In genomic region chr9:78400496-78400895, GRCh38 we compare ENCODE assay signal across 29 cellular contexts.
"Had no signal": no experiment of that assay in that cellular context is flagged by ENCODE, and none has a peak within 500 bp of the region (broad histone marks: within the 10 kb centered on the region; RNA-seq: fewer than 3 reads in every experiment).

No MANE protein-coding gene starts in this region.

- H3K9me3 ChIP-seq: pancreas, psoas muscle, testis, thyroid gland, upper lobe of right lung, uterus had no signal

- H3K4me1 ChIP-seq: pancreas, psoas muscle, spleen, suprapubic skin, testis, thyroid gland, tibial nerve, upper lobe of right lung, uterus had no signal

- DNase-seq: naive B cell; naive thymus-derived CD8-positive, alpha-beta T cell; nephron progenitor cell; nucleus accumbens; pancreas; psoas muscle; right cardiac atrium; spleen; stimulated activated CD4-positive, alpha-beta T cell treated with anti-CD3 and anti-CD28 coated beads, Interleukin-12 subunit alpha, Interleukin-12 subunit beta, amount 100 ng/mL, for 4 hours; stimulated activated CD4-positive, alpha-beta T cell treated with anti-CD3 and anti-CD28 coated beads, Interleukin-1b, Interleukin-23, amount 100 ng/mL, for 48 hours; stimulated activated CD4-positive, alpha-beta T cell treated with anti-CD3 and anti-CD28 coated beads, Interleukin-4, amount 100 ng/mL, for 1 hour; stimulated activated CD4-positive, alpha-beta T cell treated with anti-CD3 and anti-CD28 coated beads, Interleukin-4, amount 100 ng/mL, for 4 hours; stimulated activated CD8-positive, alpha-beta memory T cell treated with anti-CD3 and anti-CD28 coated beads, Interleukin-4, amount 100 ng/mL, for 48 hours; stimulated activated naive CD4-positive, alpha-beta T cell; stimulated activated naive CD8-positive, alpha-beta T cell treated with anti-CD3 and anti-CD28 coated beads, Interleukin-15, amount 100 ng/mL, for 72 hours; stimulated activated naive CD8-positive, alpha-beta T cell treated with anti-CD3 and anti-CD28 coated beads, Interleukin-15, Interleukin-2, amounts not matched to agents 100 U/mL and 50 U/mL, for 24 hours; substantia nigra; testis; thyroid gland; upper lobe of right lung; uterus had no signal

- H3K27ac ChIP-seq: neutrophil, pancreas, psoas muscle, skin epidermis, spleen, suprapubic skin, testis, thyroid gland, tibial nerve, upper lobe of right lung, uterus had no signal

- FAIRE-seq: pancreas had no signal

- H3K36me3 ChIP-seq: neutrophil, pancreas, spleen, suprapubic skin, thyroid gland, tibial nerve, upper lobe of right lung, uterus had no signal

- H3K4me3 ChIP-seq: pancreas, psoas muscle, skin epidermis, smooth muscle cell, spleen, suprapubic skin, testis, thyroid gland, tibial nerve, upper lobe of right lung, uterus had no signal

- H3K4me2 ChIP-seq: smooth muscle cell had no signal

- H3K27me3 ChIP-seq: neutrophil, pancreas, testis, thyroid gland, tibial nerve, upper lobe of right lung, uterus had no signal

- ATAC-seq: naive thymus-derived CD8-positive, alpha-beta T cell; natural killer cell treated with Interleukin-12 subunit alpha and Interleukin-12 subunit beta and Interleukin-15 and Interleukin-18, amount 100 ng/mL, for 72 hours; pancreas; psoas muscle; right cardiac atrium; sciatic nerve; stimulated activated memory B cell treated with anti-CD40 and anti-IgM and Interleukin-4, amounts not matched to agents 10 μg/mL and 1 μg/mL and 100 μg/mL, for 72 hours; stimulated activated naive CD8-positive, alpha-beta T cell treated with anti-CD3 and anti-CD28 coated beads, Interleukin-15, amount 100 ng/mL, for 72 hours; stimulated activated naive CD8-positive, alpha-beta T cell treated with anti-CD3 and anti-CD28 coated beads, Interleukin-15, Interleukin-2, amounts not matched to agents 100 U/mL and 50 U/mL, for 24 hours; upper lobe of right lung had no signal
